Comparison of ENCODE assay signal across 8 cellular contexts in genomic region chr10:91190876-91191580, GRCh38. TPM values are rescaled to one million over a fixed set of nuclear protein-coding genes. Genes with fewer than 3 reads are reported as not detected.
DNase-seq lines count a peak whose midpoint lies in the region; ATAC-seq and TF ChIP-seq lines count a peak whose summit lies in the region.

No MANE protein-coding gene starts in this region.

- BruUV-seq in Calu3 (replicated peaks; lab: Mats Ljungman, UMichigan): no TSS peak

- no peak overlapping the region for H3K4me3 Mint-ChIP-seq in CD4-positive, alpha-beta T cell
- no peak overlapping the region for H3K4me3 Mint-ChIP-seq in Calu3 (ENCODE audit: low read depth, unreplicated experiment)

- intact Hi-C loops in CD4-positive, alpha-beta T cell (cut with DNase I, micrococcal nuclease): no loop called here
- intact Hi-C loops in Calu3 (cut with micrococcal nuclease; ENCODE audit: unreplicated experiment): no loop called here

- H3K4me1 Mint-ChIP-seq in CD4-positive, alpha-beta T cell (ENCODE audit: low read depth): peaks cover 82% of the 10 kb centered on the region
- no peaks in the 10 kb centered on the region for H3K4me1 Mint-ChIP-seq in Calu3 (ENCODE audit: low read depth, unreplicated experiment)

- no peak for DNase-seq in CD4-positive, alpha-beta T cell
- DNase-seq in LHCN-M2 (ENCODE audit: low read depth): peak; percentile 79
- DNase-seq in inferior parietal cortex (ENCODE audit: extremely low spot score): peak; percentile 57
- DNase-seq in Calu3: no peak
- DNase-seq in Kasumi-1 (lab: John Stamatoyannopoulos, UW): no peak

- CTCF ChIA-PET in CD4-positive, alpha-beta T cell (lab: Charles Lee): no interaction called here
- CTCF ChIA-PET in Calu3 (lab: Charles Lee): no interaction called here

- POLR2A ChIA-PET in CD4-positive, alpha-beta T cell (lab: Charles Lee): interaction anchor here (0.6 kb wide), 1 partner anchor 14 kb away, joined by 3 read pairs; no protein-coding TSS in a partner anchor

- ATAC-seq in CD4-positive, alpha-beta T cell (ENCODE audit: poor library complexity): peak; percentile 29
- peak; percentile 54 for ATAC-seq in GM21526 (IDR thresholded peaks at IDR 0.05; ENCODE audit: low FRiP score, unreplicated experiment)
- ATAC-seq in HG03097 (IDR thresholded peaks at IDR 0.05; ENCODE audit: low FRiP score, unreplicated experiment): no peak
- ATAC-seq in HG03025 (IDR thresholded peaks at IDR 0.05; ENCODE audit: low FRiP score, unreplicated experiment): no peak

- peaks cover 3% of the 10 kb centered on the region for H3K9me3 Mint-ChIP-seq in CD4-positive, alpha-beta T cell
- H3K9me3 Mint-ChIP-seq in Calu3 (ENCODE audit: low read depth, unreplicated experiment): no peaks in the 10 kb centered on the region

- H3K27ac Mint-ChIP-seq in CD4-positive, alpha-beta T cell: peak overlapping the region; percentile 26
- H3K27ac Mint-ChIP-seq in Calu3 (ENCODE audit: unreplicated experiment): no peak overlapping the region

- no peak overlapping the region for H3K27ac ChIP-seq in CD4-positive, alpha-beta T cell (ENCODE audit: low read depth, low read length)

- H3K9me3 ChIP-seq in CD4-positive, alpha-beta T cell (ENCODE audit: control insufficient read depth, low read length): no peaks in the 10 kb centered on the region

- peaks cover 3% of the 10 kb centered on the region for H3K36me3 Mint-ChIP-seq in CD4-positive, alpha-beta T cell (ENCODE audit: low read depth)
- H3K36me3 Mint-ChIP-seq in Calu3 (ENCODE audit: insufficient read depth, unreplicated experiment): no peaks in the 10 kb centered on the region

- TF ChIP-seq CTCF in CD4-positive, alpha-beta T cell (IDR thresholded peaks at IDR 0.05): no peak
- no peak for TF ChIP-seq CTCF in Calu3 (IDR thresholded peaks at IDR 0.05; ENCODE audit: unreplicated experiment)

- no peaks in the 10 kb centered on the region for H3K27me3 ChIP-seq in CD4-positive, alpha-beta T cell (ENCODE audit: control insufficient read depth, insufficient read depth, low read length)

- no peaks in the 10 kb centered on the region for H3K27me3 Mint-ChIP-seq in CD4-positive, alpha-beta T cell
- H3K27me3 Mint-ChIP-seq in Calu3 (ENCODE audit: unreplicated experiment): no peaks in the 10 kb centered on the region

RNA-seq across cellular contexts. Expression of gene PCGF5, which starts 29.4 kb away (rescaled TPM):
- 10 to 100 TPM; 57.7 to 58.4 TPM for total RNA-seq in CD4-positive, alpha-beta T cell
- total RNA-seq in LHCN-M2 (2014; rRNA removed) (21.0 and 27.1 TPM in 2 replicates), Calu3 (2022) (19.5 and 20.6 TPM in 2 replicates)
- 13.9 TPM for polyA plus RNA-seq in LHCN-M2 (2012)

Comparison
In these comparisons a context has a peak if more than half of its experiments do, and no peak if none do; other contexts are left out.
1. ATAC-seq: peak in CD4-positive, alpha-beta T cell (single experiment) and GM21526 (single experiment); none in HG03097 (single experiment) and HG03025 (single experiment).
2. DNase-seq: peak in LHCN-M2 (single experiment) and inferior parietal cortex (single experiment); none in CD4-positive, alpha-beta T cell (0 of 10), Calu3 (single experiment) and Kasumi-1 (0 of 2).